ENCODE assay signal across 17 cellular contexts in genomic region chr16:85901110-85901509, GRCh38. TPM values are rescaled to one million over a fixed set of nuclear protein-coding genes. Genes with fewer than 3 reads are reported as not detected.
DNase-seq lines count a peak whose midpoint lies in the region; ATAC-seq, FAIRE-seq and TF ChIP-seq lines count a peak whose summit lies in the region.
"Had no signal": no experiment of that assay in that cellular context is flagged by ENCODE, and none has a peak within 500 bp of the region (broad histone marks: within the 10 kb centered on the region; RNA-seq: fewer than 3 reads in every experiment).

No MANE protein-coding gene starts in this region.

- H3K27me3 ChIP-seq in Karpas-422 (ENCODE audit: low read length) (no peaks in the 10 kb centered on the region), K562 (ENCODE audit: control insufficient read depth in 2 of 2, insufficient read depth in 2 of 2, low read length in 2 of 2) (peaks cover 67 to 80% of the 10 kb centered on the region in 2 experiments), spleen (replicated peaks in 1 of 7) (peaks cover 0 to 31% (median 9%) of the 10 kb centered on the region in 7 donors)

- TF ChIP-seq EP300 in K562 (IDR thresholded peaks at IDR 0.05; ENCODE audit: low read length): no peak

- no peak for DNase-seq in activated T-cell treated with anti-CD3 and anti-CD28 coated beads, Interleukin-2, amount 50 U/mL, for 24 hours
- no peak for DNase-seq in activated T-cell treated with anti-CD3 and anti-CD28 coated beads, Interleukin-2, amount 50 U/mL, for 48 hours
- DNase-seq in Karpas-422 (peak; percentile 55), K562 (ENCODE audit: extremely low read depth in 1 of 4, low spot score in 3 of 4) (no peak), spleen (no peak), NOMO-1 treated with dmso at 0.1 percent for 144 hours (lab: John Stamatoyannopoulos, UW; ENCODE audit: unreplicated experiment) (no peak), H4 (ENCODE audit: low spot score) (no peak), NCI-H2171 (lab: John Stamatoyannopoulos, UW) (no peak)
- DNase-seq: activated CD4-positive, alpha-beta T cell treated with anti-CD3 and anti-CD28 coated beads, Interleukin-2, amount 50 U/mL, for 1 hour; hypothalamus; left colon; NCI-H1092; stimulated activated naive CD4-positive, alpha-beta T cell treated with Interleukin-2 at 50 U/mL for 16 hours; T-helper 9 cell had no signal

- intact Hi-C loops in K562 (cut with micrococcal nuclease) (no loop called here), spleen (cut with DNase I; ENCODE audit: low total_unique reads) (no loop called here)

- peak overlapping the region; percentile 91 for H3K4me3 Mint-ChIP-seq in activated T-cell treated with anti-CD3 and anti-CD28 coated beads, Interleukin-2, amount 50 U/mL, for 24 hours

- peaks cover 70% of the 10 kb centered on the region for H3K36me3 Mint-ChIP-seq in activated T-cell treated with anti-CD3 and anti-CD28 coated beads, Interleukin-2, amount 50 U/mL, for 24 hours (ENCODE audit: low read depth)

- H3K79me2 ChIP-seq in Karpas-422 (ENCODE audit: low read length) (peaks cover 71% of the 10 kb centered on the region), K562 (ENCODE audit: control insufficient read depth, insufficient read depth, low read length) (no peaks in the 10 kb centered on the region)

- H3K4me1 ChIP-seq in Karpas-422 (ENCODE audit: low read length) (peaks cover 72% of the 10 kb centered on the region), K562 (replicated peaks in 1 of 2; ENCODE audit: control insufficient read depth in 2 of 2, insufficient read depth in 2 of 2, low read length in 2 of 2) (peaks cover 0 to 9% of the 10 kb centered on the region in 2 experiments; a peak in 1 of 5 replicates), spleen (peaks cover 22 to 97% (median 62%) of the 10 kb centered on the region in 6 donors)

- no peaks in the 10 kb centered on the region for H3K9me2 ChIP-seq in Karpas-422 (replicated peaks; ENCODE audit: insufficient read depth, low read length)

- H3K4me3 ChIP-seq in Karpas-422 (ENCODE audit: low read length) (peak overlapping the region; percentile 81), K562 (no peak overlapping the region), spleen (peak overlapping the region; percentile 49 to 95 (median 70))
- H3K4me3 ChIP-seq: vagina had no signal

- TF ChIP-seq RAD21 in K562 (CRISPR knock-in tag; conservative IDR thresholded peaks at IDR 0.05 in 1 of 2, IDR thresholded peaks at IDR 0.05 in 1 of 2): no peak

- POLR2A ChIA-PET in K562 (lab: Yijun Ruan, JAX): no interaction called here

- H2AFZ ChIP-seq in Karpas-422 (ENCODE audit: low read length): no peak overlapping the region
- H2AFZ ChIP-seq in K562 (ENCODE audit: low read depth, low read length): no peak overlapping the region

- H3K9me3 ChIP-seq in Karpas-422 (ENCODE audit: low read length): no peaks in the 10 kb centered on the region
- H3K9me3 ChIP-seq in K562 (replicated peaks; ENCODE audit: control insufficient read depth, insufficient read depth, low read depth, low read length): no peaks in the 10 kb centered on the region
- H3K9me3 ChIP-seq in spleen: no peaks in the 10 kb centered on the region
- H3K9me3 ChIP-seq: vagina had no signal

- ATAC-seq in K562: no peak
- ATAC-seq: left colon had no signal

- peak overlapping the region; percentile 94 for H3K27ac Mint-ChIP-seq in activated T-cell treated with anti-CD3 and anti-CD28 coated beads, Interleukin-2, amount 50 U/mL, for 24 hours
- H3K27ac Mint-ChIP-seq: progenitor cell of endocrine pancreas had no signal

- H3K27ac ChIP-seq in Karpas-422 (ENCODE audit: low read length) (peak overlapping the region; percentile 99), K562 (ENCODE audit: extremely low read depth, low read depth, low read length) (no peak overlapping the region), spleen (peak overlapping the region; percentile 30 to 93 (median 89))
- H3K27ac ChIP-seq: vagina had no signal

- in situ Hi-C loops in K562 (cut with MboI): no loop called here

- CTCF ChIA-PET in K562 (lab: Yijun Ruan, JAX; ENCODE audit: low intra/inter-chr PET ratio): no interaction called here

- peak overlapping the region; percentile 91 for H3K9ac ChIP-seq in Karpas-422 (ENCODE audit: low read length)
- no peak overlapping the region for H3K9ac ChIP-seq in K562 (ENCODE audit: insufficient read depth in 1 of 2, low read depth in 2 of 2, low read length in 2 of 2)

- H3K9me1 ChIP-seq in K562 (ENCODE audit: control insufficient read depth, insufficient read depth, low read length): no peaks in the 10 kb centered on the region

- H4K20me1 ChIP-seq in Karpas-422 (ENCODE audit: insufficient read depth, low read depth, low read length): peaks cover 52% of the 10 kb centered on the region
- peaks cover 5% of the 10 kb centered on the region for H4K20me1 ChIP-seq in K562 (replicated peaks; ENCODE audit: control insufficient read depth, insufficient read depth, low read length)

- H3K4me2 ChIP-seq in Karpas-422 (ENCODE audit: low read depth, low read length, poor library complexity, severe bottlenecking): peak overlapping the region; percentile 93
- no peak overlapping the region for H3K4me2 ChIP-seq in K562 (ENCODE audit: insufficient read depth, low read length)

- peaks cover 4% of the 10 kb centered on the region for H3K27me3 Mint-ChIP-seq in activated T-cell treated with anti-CD3 and anti-CD28 coated beads, Interleukin-2, amount 50 U/mL, for 24 hours

- H3K4me1 Mint-ChIP-seq in activated T-cell treated with anti-CD3 and anti-CD28 coated beads, Interleukin-2, amount 50 U/mL, for 24 hours (ENCODE audit: low read depth): peaks cover 81% of the 10 kb centered on the region

- TF ChIP-seq POLR2A in K562 (conservative IDR thresholded peaks at IDR 0.05) (no peak), spleen (IDR thresholded peaks at IDR 0.05) (no peak)

- BruUV-seq in K562 (replicated peaks; lab: Mats Ljungman, UMichigan): no TSS peak

- WGBS in K562 (ENCODE audit: insufficient coverage, low coverage, missing lambda C conversion rate): 0% methylated on average over 4 of the region's 4 CpGs
- 67 to 85% (median 77%) methylated on average over 4 of the region's 4 CpGs for WGBS in spleen, 5 donors

- H3K9me3 Mint-ChIP-seq in activated T-cell treated with anti-CD3 and anti-CD28 coated beads, Interleukin-2, amount 50 U/mL, for 24 hours: no peaks in the 10 kb centered on the region

- TF ChIP-seq CTCF in K562 (IDR thresholded peaks at IDR 0.05 in 2 of 3, conservative IDR thresholded peaks at IDR 0.05 in 1 of 3; ENCODE audit: insufficient read depth in 2 of 3, low read depth in 1 of 3, low read length in 3 of 3): no peak
- TF ChIP-seq CTCF in spleen (IDR thresholded peaks at IDR 0.05 in 8 of 11, conservative IDR thresholded peaks at IDR 0.05 in 3 of 11): no peak

- H3K36me3 ChIP-seq in Karpas-422 (ENCODE audit: insufficient read depth, low read length): peaks cover 51% of the 10 kb centered on the region
- H3K36me3 ChIP-seq in K562 (ENCODE audit: control insufficient read depth, insufficient read depth, low read length): no peaks in the 10 kb centered on the region
- H3K36me3 ChIP-seq in spleen: peaks cover 0 to 43% (median 22%) of the 10 kb centered on the region in 6 donors
- H3K36me3 ChIP-seq: vagina had no signal

- no peak for FAIRE-seq in K562 (lab: Jason Lieb, UNC)
- FAIRE-seq: bronchial epithelial cell had no signal

TF ChIP-seq in K562, 482 proteins besides CTCF, POLR2A, EP300 and RAD21:
- TF ChIP-seq ZNF511 (CRISPR knock-in tag; IDR thresholded peaks at IDR 0.05) (no peak), ZNF121 (CRISPR knock-in tag; conservative IDR thresholded peaks at IDR 0.05) (peak; percentile 41; the same call in 1 of the 2 replicates), ATF1 (CRISPR knock-in tag; IDR thresholded peaks at IDR 0.05) (no peak), ATF1 (tag; IDR thresholded peaks at IDR 0.05) (0 out of 2 replicates have a peak, but pooled peaks have one; percentile 26)

RNA-seq across cellular contexts. Expression of gene IRF8, which starts 2.1 kb away (rescaled TPM):
- total RNA-seq in Karpas-422 (2014; rRNA removed; shearing (Covaris generic); ENCODE audit: low replicate concordance): 285 and 592 TPM in 2 replicates
- not detected in 2 replicates for total RNA-seq in K562 (2011; cell fraction: chromatin; rRNA removed; ENCODE audit: low replicate concordance)
- not detected in 2 replicates for total RNA-seq in K562 (2011; cell fraction: nucleolus; rRNA removed)
- not detected in 2 replicates for total RNA-seq in K562 (2011; cell fraction: nucleoplasm; rRNA removed)
- total RNA-seq in K562 (2014; rRNA removed): not detected in 2 replicates
- not detected in 2 replicates for total RNA-seq in K562 (2014; rRNA removed; fragmentation: Illumina TruSeq; extraction: Trizol)
- total RNA-seq in K562 (2015; rRNA removed; fragmentation: Illumina TruSeq; extraction: Trizol): not detected in 2 replicates
- total RNA-seq in K562 (2021): 0.65 and 0.98 TPM in 2 replicates
- not detected in 2 replicates for polyA plus RNA-seq in K562 (2011; rRNA removed)
- polyA plus RNA-seq in K562 (2011; cell fraction: cytosol; rRNA removed): not detected in 2 replicates
- not detected in 2 replicates for polyA plus RNA-seq in K562 (2011; cell fraction: nucleus; rRNA removed)
- polyA plus RNA-seq in K562 (2012): not detected in 2 replicates
- 0.07 TPM in 1 of 2 replicates, not detected in the other for polyA plus RNA-seq in K562 (2014; fragmentation: Illumina TruSeq; extraction: Trizol)
- not detected for polyA plus RNA-seq in K562 (2014; fragmentation: Nextera tagmentation; extraction: Ambion mirVana)
- polyA plus RNA-seq in K562 (2014; rRNA removed): 0.01 and 0.03 TPM in 2 replicates
- not detected in 2 replicates for polyA minus RNA-seq in K562 (2011; rRNA and poly(A)+ RNA removed)
- not detected in 2 replicates for polyA minus RNA-seq in K562 (2011; cell fraction: cytosol; rRNA and poly(A)+ RNA removed)
- polyA minus RNA-seq in K562 (2011; cell fraction: nucleus; rRNA and poly(A)+ RNA removed): not detected in 2 replicates
- total RNA-seq in spleen: 100 to 1,000 TPM; 228 to 329 (median 278) TPM
- 100 to 1,000 TPM; 103 to 183 (median 115) TPM for polyA plus RNA-seq in spleen
- total RNA-seq in H4 (2014; rRNA removed; shearing (Covaris generic)): 1.7 and 1.9 TPM in 2 replicates
- total RNA-seq: bronchial epithelial cell had no signal

Comparison
In these comparisons a context has a peak if more than half of its experiments do, and no peak if none do; other contexts are left out.
1. RNA of gene IRF8, which starts 2.1 kb away (total RNA-seq): 285 to 592 TPM in Karpas-422 and 228 to 329 TPM in spleen; 1.7 to 1.9 TPM in H4 and 0.65 to 0.98 TPM in K562; every median in the first group is over 10 times any median in the second.